In the genomic region with DNA sequence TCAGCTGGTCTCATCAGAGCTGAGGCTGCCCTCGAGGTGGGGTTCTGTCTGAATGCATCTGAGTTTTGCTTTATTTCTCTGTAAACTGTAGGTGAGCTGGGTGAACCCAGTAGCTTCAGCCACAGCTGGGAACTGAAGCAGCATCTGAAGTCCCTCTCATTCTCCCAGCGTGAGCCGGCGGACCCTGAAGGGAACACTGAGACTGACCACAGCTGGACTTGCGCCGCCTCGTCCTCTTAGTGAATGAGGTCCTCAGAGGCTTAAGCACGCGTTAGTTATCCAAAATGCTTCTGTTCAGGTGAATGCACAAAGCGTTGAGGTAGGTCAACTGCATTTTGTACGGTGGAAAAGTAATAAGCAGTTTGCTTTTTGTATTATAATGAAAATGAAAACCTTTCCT, we compare ENCODE assay signal across 1 cellular context.
TF ChIP-seq lines count a peak whose summit lies in the region.

No MANE protein-coding gene starts in this region.

TF ChIP-seq in H1, 55 proteins besides CTCF, POLR2A, EP300 and RAD21 (continued from another document):
- TF ChIP-seq EGR1 (IDR thresholded peaks at IDR 0.05; ENCODE audit: borderline replicate concordance, low read depth, low read length) (no peak), NRF1 (IDR thresholded peaks at IDR 0.05; ENCODE audit: low read depth, low read length) (no peak), RBBP5 (IDR thresholded peaks at IDR 0.05; ENCODE audit: borderline replicate concordance, low read depth, low read length) (no peak), CHD2 (IDR thresholded peaks at IDR 0.05; ENCODE audit: low read length) (no peak)
